Comparison of ENCODE assay signal across 9 cellular contexts in the genomic region with DNA sequence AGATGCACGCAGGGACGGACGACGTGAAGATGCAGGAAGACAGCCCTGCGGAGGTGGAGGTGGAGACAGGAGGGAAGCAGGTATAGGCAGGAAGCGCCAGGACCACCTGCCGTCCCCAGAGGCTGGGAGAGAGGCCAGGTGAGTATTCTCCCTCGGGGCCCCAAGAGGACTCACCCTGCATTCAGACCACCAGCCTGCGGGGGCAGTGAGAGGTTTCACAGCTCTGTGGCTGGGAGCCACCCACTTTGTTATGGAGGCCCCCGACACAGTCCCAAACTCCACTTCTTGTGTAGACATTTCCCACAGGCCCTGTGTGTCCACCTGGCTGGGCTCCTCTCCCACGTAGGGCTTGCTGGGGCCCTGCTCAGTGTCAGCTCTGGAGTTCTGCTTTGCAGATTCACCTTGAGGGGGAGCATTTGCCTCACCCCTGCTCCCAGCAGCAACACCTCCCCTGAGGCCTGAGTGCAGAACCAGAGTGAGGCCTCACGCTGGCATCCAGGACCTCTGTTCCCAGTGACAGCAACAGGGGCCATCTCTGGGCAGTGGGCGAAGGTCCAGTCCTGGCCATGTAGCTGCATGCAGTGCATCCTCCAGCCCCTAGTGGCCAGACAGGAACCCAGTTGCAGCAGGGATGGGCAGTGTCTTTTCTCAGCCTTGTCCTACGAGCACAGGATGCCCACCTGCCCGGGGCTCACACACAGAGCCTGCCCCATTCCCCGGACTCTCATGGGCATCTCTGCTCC.
DNase-seq lines count a peak whose midpoint lies in the region; ATAC-seq and TF ChIP-seq lines count a peak whose summit lies in the region.
"Had no signal": no experiment of that assay in that cellular context is flagged by ENCODE, and none has a peak within 500 bp of the region (broad histone marks: within the 10 kb centered on the region; RNA-seq: fewer than 3 reads in every experiment).

No MANE protein-coding gene starts in this region.

- H3K4me3 ChIP-seq in AG10803 (ENCODE audit: low read length) (no peak overlapping the region), adipocyte (ENCODE audit: low read length) (no peak overlapping the region), thyroid gland (replicated peaks in 1 of 3) (no peak overlapping the region)

- H3K4me1 Mint-ChIP-seq in HFFc6 (ENCODE audit: low read depth) = peaks cover 47% of the 10 kb centered on the region

- H3K4me1 ChIP-seq in adipocyte (ENCODE audit: control insufficient read depth, insufficient read depth, low read length) (peaks cover 9% of the 10 kb centered on the region), thyroid gland (no peaks in the 10 kb centered on the region)

- no peaks in the 10 kb centered on the region for H3K36me3 ChIP-seq in adipocyte (ENCODE audit: control insufficient read depth, insufficient read depth, low read length, severe bottlenecking)
- no peaks in the 10 kb centered on the region for H3K36me3 ChIP-seq in thyroid gland

- 84 to 85% methylated on average over 9 to 15 of the region's 16 CpGs for WGBS in thyroid gland, 2 donors

- H3K4me3 Mint-ChIP-seq in HFFc6 = peak overlapping the region; percentile 27; the same call in 1 of the 2 replicates

- H3K9me3 Mint-ChIP-seq in HFFc6 = no peaks in the 10 kb centered on the region

- peaks cover 6% of the 10 kb centered on the region for H3K9me3 ChIP-seq in adipocyte (ENCODE audit: control insufficient read depth, low read length)
- no peaks in the 10 kb centered on the region for H3K9me3 ChIP-seq in thyroid gland

- H3K27ac ChIP-seq in thyroid gland = no peak overlapping the region

- H3K36me3 Mint-ChIP-seq in HFFc6 (ENCODE audit: low read depth) = no peaks in the 10 kb centered on the region

- peaks cover 37% of the 10 kb centered on the region for H3K27me3 ChIP-seq in adipocyte (replicated peaks; ENCODE audit: control insufficient read depth, insufficient read depth, low read length)
- H3K27me3 ChIP-seq in thyroid gland = no peaks in the 10 kb centered on the region

- no peak overlapping the region for H3K9ac ChIP-seq in adipocyte (ENCODE audit: low read length)

- no peak for TF ChIP-seq POLR2A in thyroid gland (IDR thresholded peaks at IDR 0.05)

- peaks cover 26% of the 10 kb centered on the region for H3K27me3 Mint-ChIP-seq in HFFc6 (ENCODE audit: insufficient read depth)

- no peak for ATAC-seq in HG03457 (IDR thresholded peaks at IDR 0.05; ENCODE audit: unreplicated experiment)

- H3K27ac Mint-ChIP-seq in HFFc6 = no peak overlapping the region

- intact Hi-C loops in thyroid gland (cut with DNase I) = no loop called here

- TF ChIP-seq CTCF in AG10803 (conservative IDR thresholded peaks at IDR 0.05; ENCODE audit: low read length) = peak; percentile 34
- TF ChIP-seq CTCF in HFFc6 (IDR thresholded peaks at IDR 0.05) = peak; percentile 77
- TF ChIP-seq CTCF in thyroid gland (IDR thresholded peaks at IDR 0.05) = no peak

- no peak for DNase-seq in AG10803 (ENCODE audit: low read depth)
- peak; percentile 6 for DNase-seq in HFFc6
- DNase-seq in adipocyte (ENCODE audit: low read depth) = peak; percentile 11
- peak; percentile 50 for DNase-seq in left kidney (ENCODE audit: low read depth, low spot score)
- no peak for DNase-seq in DMS79 (lab: John Stamatoyannopoulos, UW)
- no peak for DNase-seq in HUDEP-2 (lab: John Stamatoyannopoulos, UW; ENCODE audit: unreplicated experiment in 76 of 76)
- no peak for DNase-seq in thyroid gland
- DNase-seq: stimulated activated CD4-positive, alpha-beta T cell treated with anti-CD3 and anti-CD28 coated beads, Interleukin-2, amount 100 ng/mL, for 48 hours had no signal

Comparison
In these comparisons a context has a peak if more than half of its experiments do, and no peak if none do; other contexts are left out.
1. DNase-seq: peak in HFFc6 (single experiment), adipocyte (single experiment) and left kidney (single experiment); none in AG10803 (single experiment), DMS79 (single experiment), HUDEP-2 (0 of 76) and thyroid gland (0 of 2).
2. CTCF ChIP-seq: peak in AG10803 (single experiment) and HFFc6 (single experiment); none in thyroid gland (0 of 6).